ENCODE assay signal across 8 cellular contexts in the genomic region with DNA sequence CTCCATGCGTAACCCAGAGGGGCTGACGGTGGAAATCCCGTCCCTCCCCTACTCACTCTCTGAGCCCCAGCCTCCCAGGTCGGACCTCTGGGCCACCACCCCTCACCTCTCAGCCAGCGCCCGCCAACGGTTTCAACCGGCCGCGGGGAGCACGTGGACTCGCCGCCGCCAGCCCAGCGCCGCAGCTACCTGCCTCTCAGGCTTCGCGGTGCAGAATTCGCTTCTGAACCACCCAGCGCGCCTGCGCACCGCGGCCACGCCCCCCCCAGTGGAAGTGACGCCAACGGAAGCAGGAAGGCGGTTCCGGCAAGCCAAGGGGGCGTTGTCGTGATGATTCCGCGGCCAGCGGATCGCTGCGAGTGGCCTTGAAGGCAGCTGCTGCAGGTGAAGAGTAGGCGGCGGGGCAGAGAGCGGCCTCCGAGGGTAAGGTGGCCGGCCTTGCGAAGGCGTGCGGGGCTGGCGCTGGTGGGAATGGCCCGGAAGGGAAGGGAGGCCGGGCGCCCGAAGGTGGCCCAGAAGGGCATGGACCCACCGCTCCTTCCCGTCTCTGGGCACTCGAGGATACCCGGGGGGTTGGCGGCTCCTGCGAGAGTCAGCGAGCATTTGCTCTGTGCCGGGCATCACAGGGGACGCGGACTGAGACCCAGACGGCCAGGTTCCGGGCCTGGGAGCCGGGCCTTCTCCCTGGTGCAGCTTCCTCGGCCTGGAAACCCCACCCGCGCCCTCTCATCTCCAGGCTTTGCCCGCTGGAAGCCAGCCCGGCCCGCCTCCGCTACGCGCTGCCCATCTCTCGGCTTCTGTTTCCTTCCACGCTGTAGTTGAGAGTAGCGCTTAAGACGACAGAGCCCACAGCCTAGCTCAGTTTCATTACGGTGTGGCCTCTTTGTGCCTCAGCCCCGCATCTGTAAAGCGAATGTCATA. TPM values are rescaled to one million over a fixed set of nuclear protein-coding genes. Genes with fewer than 3 reads are reported as not detected.
DNase-seq lines count a peak whose midpoint lies in the region; ATAC-seq and TF ChIP-seq lines count a peak whose summit lies in the region.

A gene with protein sequence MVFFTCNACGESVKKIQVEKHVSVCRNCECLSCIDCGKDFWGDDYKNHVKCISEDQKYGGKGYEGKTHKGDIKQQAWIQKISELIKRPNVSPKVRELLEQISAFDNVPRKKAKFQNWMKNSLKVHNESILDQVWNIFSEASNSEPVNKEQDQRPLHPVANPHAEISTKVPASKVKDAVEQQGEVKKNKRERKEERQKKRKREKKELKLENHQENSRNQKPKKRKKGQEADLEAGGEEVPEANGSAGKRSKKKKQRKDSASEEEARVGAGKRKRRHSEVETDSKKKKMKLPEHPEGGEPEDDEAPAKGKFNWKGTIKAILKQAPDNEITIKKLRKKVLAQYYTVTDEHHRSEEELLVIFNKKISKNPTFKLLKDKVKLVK (minus strand): TSS at position 225 of the 921 bp plus-strand sequence. CDS start 6,412 bp downstream, outside the sequence.
A gene with protein sequence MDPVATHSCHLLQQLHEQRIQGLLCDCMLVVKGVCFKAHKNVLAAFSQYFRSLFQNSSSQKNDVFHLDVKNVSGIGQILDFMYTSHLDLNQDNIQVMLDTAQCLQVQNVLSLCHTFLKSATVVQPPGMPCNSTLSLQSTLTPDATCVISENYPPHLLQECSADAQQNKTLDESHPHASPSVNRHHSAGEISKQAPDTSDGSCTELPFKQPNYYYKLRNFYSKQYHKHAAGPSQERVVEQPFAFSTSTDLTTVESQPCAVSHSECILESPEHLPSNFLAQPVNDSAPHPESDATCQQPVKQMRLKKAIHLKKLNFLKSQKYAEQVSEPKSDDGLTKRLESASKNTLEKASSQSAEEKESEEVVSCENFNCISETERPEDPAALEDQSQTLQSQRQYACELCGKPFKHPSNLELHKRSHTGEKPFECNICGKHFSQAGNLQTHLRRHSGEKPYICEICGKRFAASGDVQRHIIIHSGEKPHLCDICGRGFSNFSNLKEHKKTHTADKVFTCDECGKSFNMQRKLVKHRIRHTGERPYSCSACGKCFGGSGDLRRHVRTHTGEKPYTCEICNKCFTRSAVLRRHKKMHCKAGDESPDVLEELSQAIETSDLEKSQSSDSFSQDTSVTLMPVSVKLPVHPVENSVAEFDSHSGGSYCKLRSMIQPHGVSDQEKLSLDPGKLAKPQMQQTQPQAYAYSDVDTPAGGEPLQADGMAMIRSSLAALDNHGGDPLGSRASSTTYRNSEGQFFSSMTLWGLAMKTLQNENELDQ (plus strand): TSS at position 322 of the 921 bp plus-strand sequence. CDS start 9,695 bp downstream, outside the sequence.

- H3K9me3 Mint-ChIP-seq in CD14-positive monocyte, result no peaks in the 10 kb centered on the region

- peak; percentile 68 for TF ChIP-seq POLR2A in right lobe of liver (IDR thresholded peaks at IDR 0.05)

- peaks cover 0 to 2% (median 0%) of the 10 kb centered on the region in 3 donors for H3K27me3 Mint-ChIP-seq in CD14-positive monocyte (ENCODE audit: low read depth in 3 of 3)

- peaks cover 23% of the 10 kb centered on the region for H3K4me1 Mint-ChIP-seq in CD14-positive monocyte

- DNase-seq in CD14-positive monocyte (ENCODE audit: low spot score) (peak; percentile 93), NCI-H526 treated with DMSO at 0.1 percent for 48 hours (lab: John Stamatoyannopoulos, UW) (peak; percentile 44), dermis microvascular lymphatic vessel endothelial cell (ENCODE audit: low read depth in 2 of 2) (peak; percentile 66 to 93), right lobe of liver (peak; percentile 95 to 96 (median 96))
- DNase-seq in activated CD4-positive, alpha-beta T cell treated with anti-CD3 and anti-CD28 coated beads, Interleukin-2, amount 50 U/mL, for 48 hours, result peak; percentile 97
- DNase-seq in stimulated activated CD4-positive, alpha-beta T cell treated with anti-CD3 and anti-CD28 coated beads, Interleukin-4, amount 100 ng/mL, for 1 hour, result peak; percentile 95

- H3K4me1 ChIP-seq in right lobe of liver, result peaks cover 0 to 27% (median 4%) of the 10 kb centered on the region in 4 donors

- H3K9me3 ChIP-seq in right lobe of liver, result no peaks in the 10 kb centered on the region

- H3K27ac ChIP-seq in right lobe of liver, result peak within 1 kb of the TSS; percentile 47 to 62 (median 58)

- peak within 1 kb of the TSS; percentile 95 to 96 for H3K4me3 Mint-ChIP-seq in CD14-positive monocyte

- peak within 1 kb of the TSS; percentile 88 to 96 (median 90) for H3K27ac Mint-ChIP-seq in CD14-positive monocyte

- H3K27me3 ChIP-seq in right lobe of liver, result no peaks in the 10 kb centered on the region

- no peaks in the 10 kb centered on the region for H3K36me3 ChIP-seq in right lobe of liver

- WGBS in right lobe of liver (ENCODE audit: insufficient coverage, low coverage, low lambda C conversion rate, missing lambda C conversion rate), result 0% methylated on average over 14 of the region's 78 CpGs

- H3K36me3 Mint-ChIP-seq in CD14-positive monocyte, result peaks cover 19 to 28% of the 10 kb centered on the region in 2 donors

- ATAC-seq in GM19324 (IDR thresholded peaks at IDR 0.05; ENCODE audit: low FRiP score, unreplicated experiment) (peak; percentile 95), HG03460 (IDR thresholded peaks at IDR 0.05; ENCODE audit: unreplicated experiment) (peak; percentile 89), right lobe of liver (peak; percentile 98 to 99 (median 99))

- no peak for TF ChIP-seq CTCF in CD14-positive monocyte (IDR thresholded peaks at IDR 0.05)
- TF ChIP-seq CTCF in right lobe of liver (IDR thresholded peaks at IDR 0.05), result no peak

- intact Hi-C loops in CD14-positive monocyte (cut with micrococcal nuclease) (loop anchor here (2.0 to 5.0 kb wide), 2 partner anchors 41 to 43 kb away; a partner anchor contains a TSS), right lobe of liver (cut with DNase I) (no loop called here)

- H3K4me3 ChIP-seq in right lobe of liver, result peak within 1 kb of the TSS; percentile 92 to 93 (median 92)

RNA-seq across cellular contexts. Expression of the first gene that starts in this region (rescaled TPM):
- 10 to 100 TPM; 14.9 to 22.6 TPM for polyA plus RNA-seq in CD14-positive monocyte
- total RNA-seq in dermis microvascular lymphatic vessel endothelial cell (8.1 and 9.1 TPM in 2 replicates), right lobe of liver (1 to 10 TPM; 2.6 to 8.9 (median 5.2) TPM)

RNA-seq across cellular contexts. Expression of the second gene that starts in this region (rescaled TPM):
- polyA plus RNA-seq in CD14-positive monocyte, result 1 to 10 TPM; 1.4 to 1.7 TPM
- total RNA-seq in dermis microvascular lymphatic vessel endothelial cell (1.8 and 2.4 TPM in 2 replicates), right lobe of liver (1 to 10 TPM; 1.4 to 3.3 (median 2.5) TPM)

Comparison
In these comparisons a context has a peak if more than half of its experiments do, and no peak if none do; other contexts are left out.
1. Peak in every context shown above with its lines: DNase-seq, ATAC-seq, H3K4me3 ChIP-seq and H3K27ac ChIP-seq.
2. DNase-seq: peak in every context shown above with its lines; median percentile 97 in activated CD4-positive, alpha-beta T cell treated with anti-CD3 and anti-CD28 coated beads, Interleukin-2, amount 50 U/mL, for 48 hours; 96 in right lobe of liver; 95 in stimulated activated CD4-positive, alpha-beta T cell treated with anti-CD3 and anti-CD28 coated beads, Interleukin-4, amount 100 ng/mL, for 1 hour; 93 in CD14-positive monocyte; 80 in dermis microvascular lymphatic vessel endothelial cell; 44 in NCI-H526 treated with DMSO at 0.1 percent for 48 hours.
3. intact Hi-C loops: an anchor here in CD14-positive monocyte (2.0 to 5.0 kb wide); none called in right lobe of liver.